In the genomic region with DNA sequence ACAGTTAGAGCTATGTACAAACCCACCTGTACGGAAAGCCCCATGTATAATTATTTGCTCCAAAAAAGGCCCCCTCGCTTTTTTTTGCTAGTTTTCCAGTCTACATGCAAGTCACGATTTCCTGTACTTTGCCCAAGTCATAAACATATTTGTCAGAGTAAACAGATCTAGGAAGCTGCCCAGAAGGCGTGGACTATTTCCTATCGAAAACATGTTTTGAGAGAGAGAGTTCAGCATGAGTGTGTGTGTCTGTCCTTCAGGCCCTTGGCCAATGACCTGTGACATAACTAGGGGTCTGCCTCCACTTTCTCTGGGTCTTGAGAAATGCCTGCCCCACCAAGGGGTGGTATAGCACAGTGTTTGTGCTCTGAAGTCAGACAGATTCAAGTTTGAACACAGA, we compare ENCODE assay signal across 13 cellular contexts.
A peak's percentile ranks its signal among the peaks of the same experiment; 100 is the strongest.
DNase-seq lines count a peak whose midpoint lies in the region; ATAC-seq and TF ChIP-seq lines count a peak whose summit lies in the region.
"Had no signal": no experiment of that assay in that cellular context is flagged by ENCODE, and none has a peak within 500 bp of the region (broad histone marks: within the 10 kb centered on the region; RNA-seq: fewer than 3 reads in every experiment).

No MANE protein-coding gene starts in this region.

- H2AK5ac ChIP-seq in IMR-90 (ENCODE audit: low read depth, low read length): peak overlapping the region; percentile 87; the same call in 1 of the 2 replicates

- H3K18ac ChIP-seq in IMR-90 (ENCODE audit: low read depth, low read length): peak overlapping the region; percentile 35; the same call in 1 of the 2 replicates

- peak overlapping the region in 1 of 2 experiments; percentile 69; a peak in 3 of 4 replicates for H4K8ac ChIP-seq in IMR-90 (ENCODE audit: low read depth in 2 of 2, low read length in 2 of 2)

- H2AFZ ChIP-seq in IMR-90 (replicated peaks; ENCODE audit: low read length, poor library complexity): no peak overlapping the region

- H2BK20ac ChIP-seq in IMR-90 (ENCODE audit: low read depth, low read length): peak overlapping the region; percentile 59

- H3K27ac ChIP-seq in IMR-90 (ENCODE audit: insufficient read depth, low read length): peak overlapping the region; percentile 3; the same call in 1 of the 2 replicates
- peak overlapping the region; percentile 54 for H3K27ac ChIP-seq in duodenal mucosa (ENCODE audit: low read depth, low read length)
- H3K27ac ChIP-seq in lower lobe of right lung: peak overlapping the region; percentile 68
- peak overlapping the region; percentile 99 for H3K27ac ChIP-seq in stomach smooth muscle (ENCODE audit: low read length)

- no peak for TF ChIP-seq RAD21 in IMR-90 (IDR thresholded peaks at IDR 0.05; ENCODE audit: low read length)

- no peaks in the 10 kb centered on the region for H3K9me3 ChIP-seq in IMR-90 (ENCODE audit: control insufficient read depth, insufficient read depth, low read length)
- no peaks in the 10 kb centered on the region for H3K9me3 ChIP-seq in duodenal mucosa (ENCODE audit: control insufficient read depth in 1 of 2, low read length in 2 of 2)
- H3K9me3 ChIP-seq in lower lobe of right lung: no peaks in the 10 kb centered on the region
- no peaks in the 10 kb centered on the region for H3K9me3 ChIP-seq in stomach smooth muscle (ENCODE audit: control insufficient read depth in 2 of 2, low read length in 2 of 2)
- H3K9me3 ChIP-seq: Caco-2 had no signal

- H3K23ac ChIP-seq in IMR-90 (ENCODE audit: low read depth, low read length): peak overlapping the region; percentile 64; the same call in 1 of the 2 replicates

- H3K4me3 ChIP-seq in IMR-90 (ENCODE audit: insufficient read depth, low read depth, low read length): no peak overlapping the region
- peak overlapping the region in 1 of 2 donors; percentile 16 for H3K4me3 ChIP-seq in duodenal mucosa (ENCODE audit: low read depth in 1 of 2, low read length in 2 of 2)
- H3K4me3 ChIP-seq in lower lobe of right lung: no peak overlapping the region
- no peak overlapping the region for H3K4me3 ChIP-seq in stomach smooth muscle (ENCODE audit: low read length in 2 of 2)

- H4K5ac ChIP-seq in IMR-90 (ENCODE audit: low read depth, low read length): peak overlapping the region; percentile 14; the same call in 1 of the 2 replicates

- H4K20me1 ChIP-seq in IMR-90 (ENCODE audit: insufficient read depth, low read length): no peaks in the 10 kb centered on the region

- peak overlapping the region; percentile 42; the same call in 2 of the 3 replicates for H2BK15ac ChIP-seq in IMR-90 (ENCODE audit: low read depth, low read length)

- peak overlapping the region; percentile 80 for H4K91ac ChIP-seq in IMR-90 (ENCODE audit: insufficient read depth, low read depth, low read length)

- ATAC-seq in IMR-90 (ENCODE audit: low read depth) (no peak), lower lobe of right lung (no peak)
- no peak for ATAC-seq in activated T-helper 17 cell treated with anti-CD3 and anti-CD28 coated beads, Interleukin-2, amount 50 U/mL, for 72 hours (replicated peaks)
- ATAC-seq: naive thymus-derived CD8-positive, alpha-beta T cell; WTC11 had no signal

- TF ChIP-seq CTCF in IMR-90 (conservative IDR thresholded peaks at IDR 0.05; ENCODE audit: low read depth, low read length) (no peak), lower lobe of right lung (IDR thresholded peaks at IDR 0.05) (no peak)

- H3K27me3 ChIP-seq in IMR-90 (ENCODE audit: control insufficient read depth, insufficient read depth, low read length): no peaks in the 10 kb centered on the region
- no peaks in the 10 kb centered on the region for H3K27me3 ChIP-seq in duodenal mucosa (ENCODE audit: control insufficient read depth in 1 of 2, insufficient read depth in 2 of 2, low read length in 2 of 2)
- H3K27me3 ChIP-seq in lower lobe of right lung (ENCODE audit: low read depth): no peaks in the 10 kb centered on the region
- no peaks in the 10 kb centered on the region for H3K27me3 ChIP-seq in stomach smooth muscle (ENCODE audit: control insufficient read depth in 1 of 2, insufficient read depth in 2 of 2, low read length in 2 of 2)

- H3K4me1 Mint-ChIP-seq in activated T-helper 17 cell treated with anti-CD3 and anti-CD28 coated beads, Interleukin-2, amount 50 U/mL, for 72 hours: no peaks in the 10 kb centered on the region
- H3K4me1 Mint-ChIP-seq: activated naive CD8-positive, alpha-beta T cell treated with anti-CD3 and anti-CD28 coated beads for 36 hours; naive thymus-derived CD8-positive, alpha-beta T cell had no signal

- H3K79me1 ChIP-seq in IMR-90 (ENCODE audit: low read depth in 1 of 2, low read length in 2 of 2): peaks cover 18 to 71% of the 10 kb centered on the region in 2 experiments

- H3K4ac ChIP-seq in IMR-90 (ENCODE audit: low read depth, low read length): peak overlapping the region; percentile 85

- H3K56ac ChIP-seq in IMR-90 (ENCODE audit: extremely low read depth, insufficient read depth, low read length): no peak overlapping the region

- no peaks in the 10 kb centered on the region for H3K36me3 Mint-ChIP-seq in activated T-helper 17 cell treated with anti-CD3 and anti-CD28 coated beads, Interleukin-2, amount 50 U/mL, for 72 hours (ENCODE audit: low read depth)
- H3K36me3 Mint-ChIP-seq: activated naive CD8-positive, alpha-beta T cell treated with anti-CD3 and anti-CD28 coated beads for 36 hours had no signal

- H3K36me3 ChIP-seq in IMR-90 (ENCODE audit: control insufficient read depth, insufficient read depth, low read length): peaks cover 67% of the 10 kb centered on the region
- H3K36me3 ChIP-seq in duodenal mucosa (ENCODE audit: control insufficient read depth in 1 of 2, insufficient read depth in 2 of 2, low read length in 2 of 2): no peaks in the 10 kb centered on the region
- H3K36me3 ChIP-seq in lower lobe of right lung: peaks cover 15% of the 10 kb centered on the region
- H3K36me3 ChIP-seq in stomach smooth muscle (ENCODE audit: control insufficient read depth in 2 of 2, insufficient read depth in 2 of 2, low read length in 2 of 2): peaks cover 45 to 50% of the 10 kb centered on the region in 2 donors

- BruUV-seq in IMR-90 (replicated peaks; lab: Mats Ljungman, UMichigan): no TSS peak

- in situ Hi-C loops in IMR-90 (cut with MboI; ENCODE audit: low sequenced_read_pairs): no loop called here

- peaks cover 7% of the 10 kb centered on the region for H3K9me3 Mint-ChIP-seq in activated T-helper 17 cell treated with anti-CD3 and anti-CD28 coated beads, Interleukin-2, amount 50 U/mL, for 72 hours
- H3K9me3 Mint-ChIP-seq: activated naive CD8-positive, alpha-beta T cell treated with anti-CD3 and anti-CD28 coated beads for 36 hours had no signal

- CTCF ChIA-PET in IMR-90 (lab: Yijun Ruan, JAX): no interaction called here

- no peak overlapping the region for H2AK9ac ChIP-seq in IMR-90 (replicated peaks; ENCODE audit: low read depth, low read length, poor library complexity)

- intact Hi-C loops in IMR-90 (cut with micrococcal nuclease) (loop anchor here (10.0 kb wide), 1 partner anchor 217 kb away; no protein-coding TSS in a partner anchor), lower lobe of right lung (cut with DNase I) (loop anchor here (10.0 kb wide), 1 partner anchor 47 kb away; no protein-coding TSS in a partner anchor)

- WGBS in IMR-90 (ENCODE audit: extremely low coverage in 2 of 2, insufficient read length in 1 of 2), 2 experiments: 52% methylated on average over 2 of the region's 5 CpGs; no CpG with 5 or more reads in 1 of the 2 experiments

- peaks cover 14% of the 10 kb centered on the region for H3K27me3 Mint-ChIP-seq in activated T-helper 17 cell treated with anti-CD3 and anti-CD28 coated beads, Interleukin-2, amount 50 U/mL, for 72 hours
- H3K27me3 Mint-ChIP-seq: activated naive CD8-positive, alpha-beta T cell treated with anti-CD3 and anti-CD28 coated beads for 36 hours had no signal

- H3K4me1 ChIP-seq in IMR-90 (ENCODE audit: control insufficient read depth, insufficient read depth, low read length) (peaks cover 40% of the 10 kb centered on the region), duodenal mucosa (ENCODE audit: control insufficient read depth in 1 of 2, insufficient read depth in 2 of 2, low read length in 2 of 2) (peaks cover 25 to 67% of the 10 kb centered on the region in 2 donors), lower lobe of right lung (peaks cover 100% of the 10 kb centered on the region), stomach smooth muscle (ENCODE audit: control insufficient read depth, insufficient read depth, low read length) (peaks cover 93% of the 10 kb centered on the region)

- peak overlapping the region; percentile 67 for H3K14ac ChIP-seq in IMR-90 (replicated peaks; ENCODE audit: low read depth, low read length)

- H3K9ac ChIP-seq in IMR-90 (ENCODE audit: low read depth, low read length) (no peak overlapping the region), duodenal mucosa (ENCODE audit: low read depth in 1 of 2, low read length in 2 of 2) (peak overlapping the region in 1 of 2 donors; percentile 20), stomach smooth muscle (ENCODE audit: low read length in 2 of 2) (peak overlapping the region; percentile 36 to 46)

- no peak overlapping the region for H3K4me2 ChIP-seq in IMR-90 (ENCODE audit: low read depth, low read length)

- dilution Hi-C loops in IMR-90 (cut with HindIII; ENCODE audit: low sequenced_read_pairs, unreplicated experiment): no loop called here

- DNase-seq in IMR-90 (peak; percentile 38), lower lobe of right lung (no peak), DMS53 treated with DMSO at 0.1 percent for 48 hours (lab: John Stamatoyannopoulos, UW; ENCODE audit: unreplicated experiment) (no peak), NCI-H526 treated with DMSO at 0.1 percent for 48 hours (lab: John Stamatoyannopoulos, UW) (no peak), T-helper 1 cell (no peak)
- DNase-seq: activated naive CD8-positive, alpha-beta T cell treated with anti-CD3 and anti-CD28 coated beads for 36 hours; Caco-2; naive thymus-derived CD8-positive, alpha-beta T cell; OCI-M1 had no signal

- POLR2A ChIA-PET in IMR-90 (lab: Charles Lee; ENCODE audit: unreplicated experiment): no interaction called here

- H2BK120ac ChIP-seq in IMR-90 (ENCODE audit: low read depth, low read length): peak overlapping the region; percentile 76

- peak overlapping the region; percentile 48 for H2BK5ac ChIP-seq in IMR-90 (ENCODE audit: low read depth, low read length, poor library complexity, severe bottlenecking)

- no peak for TF ChIP-seq POLR2A in IMR-90 (IDR thresholded peaks at IDR 0.05; ENCODE audit: low read depth, low read length)

- H3K27ac Mint-ChIP-seq in activated T-helper 17 cell treated with anti-CD3 and anti-CD28 coated beads, Interleukin-2, amount 50 U/mL, for 72 hours: no peak overlapping the region
- H3K27ac Mint-ChIP-seq: activated naive CD8-positive, alpha-beta T cell treated with anti-CD3 and anti-CD28 coated beads for 36 hours; naive thymus-derived CD8-positive, alpha-beta T cell; WTC11 had no signal

- H3K9me1 ChIP-seq in IMR-90 (ENCODE audit: insufficient read depth, low read length): peaks cover 43% of the 10 kb centered on the region

- no peak overlapping the region for H3K4me3 Mint-ChIP-seq in activated T-helper 17 cell treated with anti-CD3 and anti-CD28 coated beads, Interleukin-2, amount 50 U/mL, for 72 hours
- H3K4me3 Mint-ChIP-seq: activated naive CD8-positive, alpha-beta T cell treated with anti-CD3 and anti-CD28 coated beads for 36 hours; naive thymus-derived CD8-positive, alpha-beta T cell; WTC11 had no signal

Comparison
In these comparisons a context has a peak if more than half of its experiments do, and no peak if none do; other contexts are left out.
1. H3K27ac ChIP-seq: peak in every context shown above with its lines; median percentile 99 in stomach smooth muscle; 68 in lower lobe of right lung; 54 in duodenal mucosa; 3 in IMR-90.